1 cellular context compared by ENCODE assay signal in the genomic region with DNA sequence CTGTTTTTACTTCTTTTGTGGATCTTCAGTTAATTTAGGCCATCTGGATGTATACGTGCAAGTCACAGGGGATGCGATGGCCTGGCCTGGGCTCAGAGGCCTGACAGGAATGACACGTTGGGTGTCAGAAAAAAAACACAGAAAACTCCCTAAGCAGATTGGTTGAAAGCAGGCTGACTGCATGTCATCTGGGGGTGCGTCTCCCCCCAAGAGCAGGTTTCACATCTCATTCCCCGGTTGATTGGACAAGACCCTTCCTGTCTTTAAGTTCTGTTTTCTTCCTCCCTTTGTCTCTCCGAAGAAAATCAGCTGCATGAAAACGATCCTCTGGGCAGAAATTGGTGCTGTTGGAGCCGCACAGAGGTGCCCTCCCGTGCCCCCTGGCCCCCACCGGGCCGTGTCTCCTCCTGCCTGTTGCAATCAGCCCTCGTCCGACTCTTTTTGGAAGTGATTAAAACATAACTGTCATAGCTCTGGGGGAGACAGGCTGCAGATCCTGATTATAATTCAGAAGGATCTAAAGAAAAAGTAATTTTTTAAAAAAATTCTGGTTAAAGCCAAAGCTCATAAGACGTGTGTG.
TF ChIP-seq lines count a peak whose summit lies in the region.

No MANE protein-coding gene starts in this region.

TF ChIP-seq in SK-N-SH treated with all-trans-retinoic acid at 6 μM for 48 hours, 23 proteins besides CTCF, POLR2A, EP300 and RAD21 (continued from another document):
- TF ChIP-seq, protein P1, sequence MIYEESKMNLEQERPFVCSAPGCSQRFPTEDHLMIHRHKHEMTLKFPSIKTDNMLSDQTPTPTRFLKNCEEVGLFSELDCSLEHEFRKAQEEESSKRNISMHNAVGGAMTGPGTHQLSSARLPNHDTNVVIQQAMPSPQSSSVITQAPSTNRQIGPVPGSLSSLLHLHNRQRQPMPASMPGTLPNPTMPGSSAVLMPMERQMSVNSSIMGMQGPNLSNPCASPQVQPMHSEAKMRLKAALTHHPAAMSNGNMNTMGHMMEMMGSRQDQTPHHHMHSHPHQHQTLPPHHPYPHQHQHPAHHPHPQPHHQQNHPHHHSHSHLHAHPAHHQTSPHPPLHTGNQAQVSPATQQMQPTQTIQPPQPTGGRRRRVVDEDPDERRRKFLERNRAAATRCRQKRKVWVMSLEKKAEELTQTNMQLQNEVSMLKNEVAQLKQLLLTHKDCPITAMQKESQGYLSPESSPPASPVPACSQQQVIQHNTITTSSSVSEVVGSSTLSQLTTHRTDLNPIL (CRISPR knock-in tag; IDR thresholded peaks at IDR 0.05; ENCODE audit: low read depth), result no peak
- TF ChIP-seq ESRRG (CRISPR knock-in tag; IDR thresholded peaks at IDR 0.05) (no peak), SNAI2 (CRISPR knock-in tag; IDR thresholded peaks at IDR 0.05) (no peak)
